In the genomic region with DNA sequence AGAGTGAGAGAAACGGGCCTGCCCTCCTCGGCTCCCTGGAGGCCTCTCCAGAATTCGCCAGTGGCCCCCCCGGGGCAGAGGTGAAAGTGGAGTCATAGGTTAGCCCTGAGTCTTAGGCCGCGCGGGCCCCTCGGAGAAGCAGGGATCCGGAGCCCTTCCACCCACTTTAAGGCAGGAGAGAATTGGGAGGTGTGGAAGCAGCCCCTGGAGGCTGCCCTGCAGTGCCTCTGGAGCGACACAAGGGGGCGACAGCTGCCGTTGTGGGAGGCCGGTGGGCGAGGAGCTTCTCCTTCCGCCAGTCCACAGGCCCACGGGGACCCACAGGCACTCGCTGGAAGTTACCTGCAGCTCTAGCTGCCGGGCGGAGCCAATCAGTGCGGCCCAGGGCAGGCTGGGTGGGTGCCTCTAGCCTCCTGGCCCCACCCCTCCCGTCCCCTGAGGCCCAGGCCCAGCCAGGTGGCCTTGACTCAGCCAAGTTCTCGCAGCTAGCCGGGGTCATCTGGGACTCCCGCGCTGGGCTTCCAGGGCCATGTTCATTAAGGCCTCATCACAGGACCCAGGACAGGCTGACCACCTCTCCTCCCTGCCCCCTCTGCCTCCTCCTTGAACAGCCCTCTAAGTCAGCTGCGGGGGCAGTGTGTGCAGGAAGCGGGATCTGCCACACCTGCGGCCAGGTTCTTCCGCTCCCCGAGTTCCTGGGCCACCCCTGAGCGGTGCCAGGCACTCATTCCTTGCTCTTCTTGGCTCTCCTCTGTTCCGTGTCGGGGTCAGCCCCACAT, we compare ENCODE assay signal across 8 cellular contexts. TPM values are rescaled to one million over a fixed set of nuclear protein-coding genes. Genes with fewer than 3 reads are reported as not detected.
DNase-seq lines count a peak whose midpoint lies in the region; ATAC-seq, FAIRE-seq and TF ChIP-seq lines count a peak whose summit lies in the region.

No MANE protein-coding gene starts in this region.

- H3K9me3 Mint-ChIP-seq in stimulated activated memory B cell treated with anti-CD40 and anti-IgM and Interleukin-4, amounts not matched to agents 10 μg/mL and 1 μg/mL and 100 μg/mL, for 72 hours: no peaks in the 10 kb centered on the region

- H3K4me3 ChIP-seq in body of pancreas (no peak overlapping the region), kidney (ENCODE audit: low read length in 2 of 2) (no peak overlapping the region)

- H3K27me3 Mint-ChIP-seq in stimulated activated memory B cell treated with anti-CD40 and anti-IgM and Interleukin-4, amounts not matched to agents 10 μg/mL and 1 μg/mL and 100 μg/mL, for 72 hours: no peaks in the 10 kb centered on the region

- H3K36me3 Mint-ChIP-seq in stimulated activated memory B cell treated with anti-CD40 and anti-IgM and Interleukin-4, amounts not matched to agents 10 μg/mL and 1 μg/mL and 100 μg/mL, for 72 hours: peaks cover 16% of the 10 kb centered on the region

- intact Hi-C loops in body of pancreas (cut with DNase I): no loop called here
- intact Hi-C loops in kidney (cut with DNase I): no loop called here

- TF ChIP-seq POLR2A in body of pancreas (IDR thresholded peaks at IDR 0.05): peak in 2 of 3 donors; percentile 44 to 70

- ATAC-seq in body of pancreas (peak; percentile 70), GM18519 (IDR thresholded peaks at IDR 0.05; ENCODE audit: low FRiP score, unreplicated experiment) (no peak)
- no peak for ATAC-seq in stimulated activated memory B cell treated with anti-CD40 and anti-IgM and Interleukin-4, amounts not matched to agents 10 μg/mL and 1 μg/mL and 100 μg/mL, for 72 hours

- DNase-seq in NOMO-1 (lab: John Stamatoyannopoulos, UW; ENCODE audit: unreplicated experiment in 2 of 2): peak; percentile 24 to 40
- no peak for DNase-seq in NOMO-1 treated with dmso at 0.1 percent for 144 hours (lab: John Stamatoyannopoulos, UW; ENCODE audit: unreplicated experiment)
- peak; percentile 81 to 93 (median 88) for DNase-seq in body of pancreas
- DNase-seq in kidney: peak; percentile 82
- peak; percentile 56 to 64 (median 56) for DNase-seq in stimulated activated CD4-positive, alpha-beta T cell treated with anti-CD3 and anti-CD28 coated beads, TNF-alpha, amount 100 ng/mL, for 1 hour (ENCODE audit: low read depth in 3 of 3, low spot score in 1 of 3)

- no peak overlapping the region for H3K27ac ChIP-seq in VCaP
- H3K27ac ChIP-seq in body of pancreas: peak overlapping the region; percentile 66 to 84 (median 76)
- peak overlapping the region in 1 of 2 donors; percentile 18 for H3K27ac ChIP-seq in kidney (ENCODE audit: low read depth in 2 of 2, low read length in 2 of 2)

- H3K27me3 ChIP-seq in body of pancreas: no peaks in the 10 kb centered on the region

- no peaks in the 10 kb centered on the region for H3K9me3 ChIP-seq in body of pancreas
- no peaks in the 10 kb centered on the region for H3K9me3 ChIP-seq in kidney (ENCODE audit: control insufficient read depth in 1 of 2, low read length in 2 of 2)

- H3K9ac ChIP-seq in kidney (ENCODE audit: low read length in 2 of 2): peak overlapping the region in 1 of 2 donors; percentile 29

- H3K36me3 ChIP-seq in body of pancreas (replicated peaks in 1 of 2; ENCODE audit: insufficient read depth in 1 of 2, low read depth in 2 of 2): no peaks in the 10 kb centered on the region
- no peaks in the 10 kb centered on the region for H3K36me3 ChIP-seq in kidney (ENCODE audit: control insufficient read depth in 1 of 2, insufficient read depth in 2 of 2, low read length in 2 of 2)

- no peak overlapping the region for H3K27ac Mint-ChIP-seq in stimulated activated memory B cell treated with anti-CD40 and anti-IgM and Interleukin-4, amounts not matched to agents 10 μg/mL and 1 μg/mL and 100 μg/mL, for 72 hours

- 16 to 36% methylated on average over 2 to 33 of the region's 33 CpGs for WGBS in body of pancreas, 2 donors

- no peak for FAIRE-seq in kidney (lab: Jason Lieb, UNC)

- peaks cover 50% of the 10 kb centered on the region for H3K4me1 Mint-ChIP-seq in stimulated activated memory B cell treated with anti-CD40 and anti-IgM and Interleukin-4, amounts not matched to agents 10 μg/mL and 1 μg/mL and 100 μg/mL, for 72 hours

- TF ChIP-seq CTCF in VCaP (conservative IDR thresholded peaks at IDR 0.05) (peak; percentile 41; the same call in 1 of the 2 replicates), body of pancreas (IDR thresholded peaks at IDR 0.05) (peak; percentile 87 to 98 (median 95)), kidney (IDR thresholded peaks at IDR 0.05; ENCODE audit: borderline replicate concordance, extremely low read depth, insufficient read depth) (peak; percentile 73)

- H3K4me1 ChIP-seq in body of pancreas (peaks cover 70% of the 10 kb centered on the region), kidney (ENCODE audit: control insufficient read depth in 1 of 2, insufficient read depth in 1 of 2, low read depth in 1 of 2, low read length in 2 of 2) (peaks cover 21 to 35% of the 10 kb centered on the region in 2 donors)

- no peak overlapping the region for H3K4me3 Mint-ChIP-seq in stimulated activated memory B cell treated with anti-CD40 and anti-IgM and Interleukin-4, amounts not matched to agents 10 μg/mL and 1 μg/mL and 100 μg/mL, for 72 hours

RNA-seq across cellular contexts. Expression of a gene that starts 5.0 kb away (rescaled TPM):
- total RNA-seq in body of pancreas (10 to 100 TPM; 79.4 to 86.4 TPM), kidney (50.6 TPM)
- polyA plus RNA-seq in kidney (ENCODE audit: insufficient read depth, low read depth, low replicate concordance): 48.5 TPM

RNA-seq across cellular contexts. Expression of a gene that starts 29.2 kb away (rescaled TPM):
- total RNA-seq in body of pancreas (10 to 100 TPM; 36.9 to 63.0 TPM), kidney (38.3 TPM)
- polyA plus RNA-seq in kidney (ENCODE audit: insufficient read depth, low read depth, low replicate concordance): 26.3 TPM

RNA-seq across cellular contexts. Expression of a gene that starts 39.3 kb away (rescaled TPM):
- total RNA-seq in body of pancreas: not detected
- total RNA-seq in kidney: 0.16 TPM
- not detected for polyA plus RNA-seq in kidney (ENCODE audit: insufficient read depth, low read depth, low replicate concordance)

Comparison
In these comparisons a context has a peak if more than half of its experiments do, and no peak if none do; other contexts are left out.
1. CTCF ChIP-seq: peak in every context shown above with its lines; median percentile 95 in body of pancreas; 73 in kidney; 41 in VCaP.